8 cellular contexts compared by ENCODE assay signal in the genomic region with DNA sequence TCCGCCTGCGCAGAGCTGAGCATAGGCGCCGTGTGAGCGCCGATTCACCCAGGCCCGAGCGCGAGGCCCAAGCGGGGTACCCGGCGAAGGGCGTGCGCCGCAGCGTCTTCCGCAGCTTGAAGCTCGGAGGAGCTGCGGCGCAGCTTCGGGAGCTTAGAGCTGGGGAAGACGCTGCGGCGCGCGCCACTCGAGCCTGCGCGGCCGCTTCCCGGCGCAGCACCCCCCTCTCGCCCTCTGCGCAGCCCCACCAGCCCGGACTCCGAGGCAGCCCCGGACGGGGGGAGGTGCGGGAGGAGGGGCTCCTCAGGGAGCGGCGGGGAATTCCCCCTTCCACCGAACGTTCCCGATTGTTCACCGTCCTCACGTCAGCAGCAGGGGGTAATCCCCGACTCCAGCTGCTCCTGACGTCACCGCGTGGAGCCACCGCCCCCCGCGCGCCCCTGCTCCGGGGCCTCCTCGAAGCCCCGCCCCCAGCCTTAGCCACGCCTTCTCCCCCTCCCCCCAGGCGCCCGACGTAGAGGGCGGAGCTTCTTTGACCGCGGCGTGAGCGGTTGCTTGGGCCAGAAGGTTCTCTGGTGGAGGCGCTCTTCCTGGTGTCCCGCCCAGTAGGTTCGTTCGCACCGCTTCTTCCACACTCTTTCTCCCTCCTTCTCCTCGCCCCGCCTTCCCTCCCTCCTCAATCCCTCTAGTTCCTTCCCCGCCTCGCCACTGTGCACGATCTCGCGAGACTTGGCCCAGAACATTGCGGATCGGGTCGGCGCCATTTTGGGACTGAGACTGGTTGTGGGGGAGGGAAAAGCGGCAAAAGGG. TPM values are rescaled to one million over a fixed set of nuclear protein-coding genes. Genes with fewer than 3 reads are reported as not detected.
DNase-seq lines count a peak whose midpoint lies in the region; ATAC-seq and TF ChIP-seq lines count a peak whose summit lies in the region.

A gene with protein sequence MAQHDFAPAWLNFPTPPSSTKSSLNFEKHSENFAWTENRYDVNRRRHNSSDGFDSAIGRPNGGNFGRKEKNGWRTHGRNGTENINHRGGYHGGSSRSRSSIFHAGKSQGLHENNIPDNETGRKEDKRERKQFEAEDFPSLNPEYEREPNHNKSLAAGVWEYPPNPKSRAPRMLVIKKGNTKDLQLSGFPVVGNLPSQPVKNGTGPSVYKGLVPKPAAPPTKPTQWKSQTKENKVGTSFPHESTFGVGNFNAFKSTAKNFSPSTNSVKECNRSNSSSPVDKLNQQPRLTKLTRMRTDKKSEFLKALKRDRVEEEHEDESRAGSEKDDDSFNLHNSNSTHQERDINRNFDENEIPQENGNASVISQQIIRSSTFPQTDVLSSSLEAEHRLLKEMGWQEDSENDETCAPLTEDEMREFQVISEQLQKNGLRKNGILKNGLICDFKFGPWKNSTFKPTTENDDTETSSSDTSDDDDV (plus strand): TSS at position 742 of the 810 bp plus-strand sequence. CDS start 40,072 bp downstream, outside the sequence.

- H3K27me3 ChIP-seq in kidney epithelial cell (ENCODE audit: control insufficient read depth, insufficient read depth, low read length): no peaks in the 10 kb centered on the region

- H3K27ac Mint-ChIP-seq in chondrocyte (ENCODE audit: unreplicated experiment): peak within 1 kb of the TSS; percentile 96

- peak; percentile 69 for TF ChIP-seq POLR2A in GM19193 (IDR thresholded peaks at IDR 0.05; ENCODE audit: extremely low read depth, insufficient read depth, insufficient read length)

- peaks cover 4% of the 10 kb centered on the region for H3K36me3 Mint-ChIP-seq in chondrocyte (ENCODE audit: low read depth)

- peak within 1 kb of the TSS; percentile 94 for H3K4me3 ChIP-seq in kidney epithelial cell (ENCODE audit: low read depth, low read length)

- DNase-seq in AML-193 (lab: John Stamatoyannopoulos, UW) (peak; percentile 97), NCI-H510A treated with DMSO at 0.1 percent for 48 hours (lab: John Stamatoyannopoulos, UW) (peak; percentile 91), chondrocyte (ENCODE audit: low spot score) (peak; percentile 100), kidney epithelial cell (ENCODE audit: low read depth) (peak; percentile 96)
- DNase-seq in activated CD4-positive, alpha-beta T cell treated with anti-CD3 and anti-CD28 coated beads for 24 hours (ENCODE audit: low read depth in 2 of 2): peak; percentile 96 to 97
- DNase-seq in stimulated activated CD4-positive, alpha-beta T cell treated with anti-CD3 and anti-CD28 coated beads, Interleukin-15, amount 100 ng/mL, for 48 hours (ENCODE audit: low read depth in 2 of 2): peak; percentile 96

- peak; percentile 63 for ATAC-seq in HG03439 (IDR thresholded peaks at IDR 0.05; ENCODE audit: unreplicated experiment)

- H3K4me3 Mint-ChIP-seq in chondrocyte (ENCODE audit: unreplicated experiment): peak within 1 kb of the TSS; percentile 95

- TF ChIP-seq CTCF in chondrocyte (IDR thresholded peaks at IDR 0.05) (no peak), kidney epithelial cell (IDR thresholded peaks at IDR 0.05; ENCODE audit: insufficient read depth, low read length, poor library complexity, severe bottlenecking) (no peak)

- H3K36me3 ChIP-seq in kidney epithelial cell (ENCODE audit: control insufficient read depth, insufficient read depth, low read length): no peaks in the 10 kb centered on the region

- H3K9me3 Mint-ChIP-seq in chondrocyte (ENCODE audit: low read depth): no peaks in the 10 kb centered on the region

- H3K4me1 Mint-ChIP-seq in chondrocyte (ENCODE audit: low read depth): peaks cover 42% of the 10 kb centered on the region

- no peaks in the 10 kb centered on the region for H3K27me3 Mint-ChIP-seq in chondrocyte (ENCODE audit: low read depth)

RNA-seq across cellular contexts. Expression of the gene that starts here (rescaled TPM):
- total RNA-seq in chondrocyte (40.7 to 49.3 TPM (median 45.6 TPM) in 3 replicates), kidney epithelial cell (45.9 and 50.9 TPM in 2 replicates)

Comparison
In these comparisons a context has a peak if more than half of its experiments do, and no peak if none do; other contexts are left out.
1. Peak in every context shown above with its lines: DNase-seq, ATAC-seq and H3K4me3 ChIP-seq.